ENCODE assay signal across 1 cellular context in the genomic region with DNA sequence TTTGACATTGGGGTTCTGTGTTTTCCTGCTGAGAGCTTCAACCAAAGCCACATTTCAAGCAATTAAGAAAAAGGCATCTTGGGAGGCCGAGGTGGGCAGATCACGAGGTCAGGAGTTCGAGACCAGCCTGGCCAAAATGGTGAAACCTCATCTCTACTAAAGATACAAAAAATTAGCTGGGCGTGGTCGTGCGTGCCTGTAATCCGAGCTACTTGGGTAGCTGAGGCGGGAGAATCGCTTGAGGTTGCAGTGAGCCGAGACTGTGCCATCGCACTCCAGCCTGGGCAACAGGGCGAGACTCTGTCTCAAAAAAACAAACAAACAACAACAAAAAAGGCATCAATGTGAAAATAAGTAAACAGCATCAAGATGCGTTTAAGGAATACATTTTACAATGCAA.
TF ChIP-seq lines count a peak whose summit lies in the region.

No MANE protein-coding gene starts in this region.

TF ChIP-seq in GM12878, 131 proteins besides CTCF, POLR2A, EP300 and RAD21:
- 0 out of 4 replicates have a peak, but pooled peaks of 1 of the 2 experiments have one; percentile 0 for TF ChIP-seq ETV6 (conservative IDR thresholded peaks at IDR 0.05 in 1 of 2, IDR thresholded peaks at IDR 0.05 in 1 of 2; ENCODE audit: borderline replicate concordance in 1 of 2, low read depth in 1 of 2)
